ENCODE assay signal across 19 cellular contexts in genomic region chr1:39117985-39118384, GRCh38.
DNase-seq lines count a peak whose midpoint lies in the region; ATAC-seq and TF ChIP-seq lines count a peak whose summit lies in the region.
"Had no signal": no experiment of that assay in that cellular context is flagged by ENCODE, and none has a peak within 500 bp of the region (broad histone marks: within the 10 kb centered on the region; RNA-seq: fewer than 3 reads in every experiment).

No MANE protein-coding gene starts in this region.

- no peak overlapping the region for H3K4me3 ChIP-seq in gastrocnemius medialis
- no peak overlapping the region for H3K4me3 ChIP-seq in Karpas-422 (ENCODE audit: low read length)
- H3K4me3 ChIP-seq: right lobe of liver, stomach had no signal

- H3K36me3 Mint-ChIP-seq in endothelial cell (ENCODE audit: low read depth, unreplicated experiment) = no peaks in the 10 kb centered on the region

- no peaks in the 10 kb centered on the region for H4K20me1 ChIP-seq in Karpas-422 (ENCODE audit: insufficient read depth, low read depth, low read length)

- no peak overlapping the region for H3K27ac Mint-ChIP-seq in endothelial cell (ENCODE audit: unreplicated experiment)
- H3K27ac Mint-ChIP-seq: activated CD4-positive, alpha-beta T cell treated with anti-CD3 and anti-CD28 coated beads, Interleukin-2, amount 10 ng/mL, durations not matched to agents 24 days and 14 days; endodermal cell had no signal

- H3K4me1 ChIP-seq in gastrocnemius medialis = peaks cover 51 to 52% of the 10 kb centered on the region in 2 donors
- H3K4me1 ChIP-seq in Karpas-422 (ENCODE audit: low read length) = no peaks in the 10 kb centered on the region

- intact Hi-C loops in gastrocnemius medialis (cut with DNase I; ENCODE audit: low total_unique reads) = no loop called here

- no peak overlapping the region for H3K4me2 ChIP-seq in Karpas-422 (ENCODE audit: low read depth, low read length, poor library complexity, severe bottlenecking)

- peaks cover 2% of the 10 kb centered on the region for H3K27me3 Mint-ChIP-seq in endothelial cell (ENCODE audit: unreplicated experiment)

- H3K36me3 ChIP-seq in gastrocnemius medialis (no peaks in the 10 kb centered on the region), Karpas-422 (ENCODE audit: insufficient read depth, low read length) (no peaks in the 10 kb centered on the region)

- H3K9me3 Mint-ChIP-seq in endothelial cell (ENCODE audit: unreplicated experiment) = no peaks in the 10 kb centered on the region
- H3K9me3 Mint-ChIP-seq: activated CD4-positive, alpha-beta T cell treated with anti-CD3 and anti-CD28 coated beads, Interleukin-2, amount 10 ng/mL, durations not matched to agents 24 days and 14 days; endodermal cell had no signal

- H3K9me3 ChIP-seq in gastrocnemius medialis (no peaks in the 10 kb centered on the region), Karpas-422 (ENCODE audit: low read length) (no peaks in the 10 kb centered on the region)
- H3K9me3 ChIP-seq: right lobe of liver, stomach had no signal

- peaks cover 10% of the 10 kb centered on the region for H3K4me1 Mint-ChIP-seq in endothelial cell (ENCODE audit: unreplicated experiment)

- no peaks in the 10 kb centered on the region for H3K9me2 ChIP-seq in Karpas-422 (replicated peaks; ENCODE audit: insufficient read depth, low read length)

- H3K27me3 ChIP-seq in gastrocnemius medialis (no peaks in the 10 kb centered on the region), Karpas-422 (ENCODE audit: low read length) (no peaks in the 10 kb centered on the region)
- H3K27me3 ChIP-seq: right lobe of liver, stomach had no signal

- H3K9ac ChIP-seq in Karpas-422 (ENCODE audit: low read length) = no peak overlapping the region

- no peak overlapping the region for H3K4me3 Mint-ChIP-seq in endothelial cell (ENCODE audit: unreplicated experiment)
- H3K4me3 Mint-ChIP-seq: activated CD4-positive, alpha-beta T cell treated with anti-CD3 and anti-CD28 coated beads, Interleukin-2, amount 10 ng/mL, durations not matched to agents 24 days and 14 days; endodermal cell had no signal

- H3K79me2 ChIP-seq in Karpas-422 (ENCODE audit: low read length) = no peaks in the 10 kb centered on the region

- peak overlapping the region; percentile 72 for H3K27ac ChIP-seq in VCaP
- peak overlapping the region; percentile 37 to 59 (median 48) for H3K27ac ChIP-seq in gastrocnemius medialis
- no peak overlapping the region for H3K27ac ChIP-seq in Karpas-422 (ENCODE audit: low read length)
- H3K27ac ChIP-seq: HL-60 had no signal

- no peak overlapping the region for H2AFZ ChIP-seq in Karpas-422 (ENCODE audit: low read length)

- peak; percentile 80 for DNase-seq in NCI-H2029 (lab: John Stamatoyannopoulos, UW)
- DNase-seq in left lobe of liver (ENCODE audit: low spot score) = no peak
- no peak for DNase-seq in gastrocnemius medialis
- no peak for DNase-seq in Karpas-422
- DNase-seq in central memory CD4-positive, alpha-beta T cell = no peak
- DNase-seq in endothelial cell (ENCODE audit: low spot score) = no peak
- DNase-seq: activated CD4-positive, alpha-beta T cell treated with anti-CD3 and anti-CD28 coated beads, Interleukin-2, amount 10 ng/mL, durations not matched to agents 24 days and 14 days; activated gamma-delta T cell; endodermal cell; hypothalamus; kidney glomerular epithelial cell; NCI-H1092 treated with DMSO at 0.1 percent for 48 hours; nucleus accumbens; right lobe of liver; stimulated activated CD4-positive, alpha-beta T cell treated with anti-CD3 and anti-CD28 coated beads, Interleukin-1b, Interleukin-23, amount 100 ng/mL, for 48 hours; stomach had no signal

- TF ChIP-seq POLR2A in gastrocnemius medialis (IDR thresholded peaks at IDR 0.05) = no peak

- TF ChIP-seq CTCF in VCaP (conservative IDR thresholded peaks at IDR 0.05) (no peak), gastrocnemius medialis (IDR thresholded peaks at IDR 0.05 in 4 of 5, conservative IDR thresholded peaks at IDR 0.05 in 1 of 5) (no peak), endothelial cell (IDR thresholded peaks at IDR 0.05; ENCODE audit: unreplicated experiment) (no peak)

- ATAC-seq in left lobe of liver (peak; percentile 24), gastrocnemius medialis (peak; percentile 56 to 77), HG02970 (IDR thresholded peaks at IDR 0.05; ENCODE audit: low FRiP score, unreplicated experiment) (no peak)

- in situ Hi-C loops in gastrocnemius medialis (cut with MboI; ENCODE audit: low sequenced_read_pairs in 4 of 4) = loop anchor here in 1 of 4 donors (25.0 kb wide), 1 partner anchor 419 kb away; no protein-coding TSS in a partner anchor
